ENCODE assay signal across 17 cellular contexts in genomic region chr3:115401298-115401697, GRCh38.
DNase-seq lines count a peak whose midpoint lies in the region; ATAC-seq and TF ChIP-seq lines count a peak whose summit lies in the region.
"Had no signal": no experiment of that assay in that cellular context is flagged by ENCODE, and none has a peak within 500 bp of the region (broad histone marks: within the 10 kb centered on the region; RNA-seq: fewer than 3 reads in every experiment).

No MANE protein-coding gene starts in this region.

- H3K4me1 ChIP-seq in GM23338 (ENCODE audit: insufficient read depth) (peaks cover 45% of the 10 kb centered on the region), right atrium auricular region (no peaks in the 10 kb centered on the region), thoracic aorta (ENCODE audit: control insufficient read depth in 1 of 2, low read depth in 2 of 2) (peaks cover 8 to 27% of the 10 kb centered on the region in 2 donors)
- H3K4me1 ChIP-seq: psoas muscle had no signal

- H3K36me3 Mint-ChIP-seq in GM23338 (ENCODE audit: low read depth), result no peaks in the 10 kb centered on the region

- H3K4me2 ChIP-seq in GM23338, result no peak overlapping the region
- H3K4me2 ChIP-seq: PC-9 had no signal

- no peak for ATAC-seq in GM23338
- peak; percentile 87 for ATAC-seq in thoracic aorta (ENCODE audit: insufficient number of reproducible peaks, low FRiP score, low read depth)
- ATAC-seq: activated CD8-positive, alpha-beta T cell treated with anti-CD3 and anti-CD28 coated beads for 36 hours; psoas muscle had no signal

- H3K9me2 ChIP-seq in GM23338 (ENCODE audit: insufficient read depth), result no peaks in the 10 kb centered on the region; the same call in 1 of the 2 replicates

- TF ChIP-seq CTCF in GM23338 (conservative IDR thresholded peaks at IDR 0.05; ENCODE audit: low read depth in 2 of 2), result no peak
- no peak for TF ChIP-seq CTCF in right atrium auricular region (IDR thresholded peaks at IDR 0.05)
- no peak for TF ChIP-seq CTCF in thoracic aorta (IDR thresholded peaks at IDR 0.05)
- TF ChIP-seq CTCF in GM13976 (IDR thresholded peaks at IDR 0.05; ENCODE audit: borderline replicate concordance, control extremely low read depth, extremely low read depth, insufficient read depth, missing control alignments), result no peak

- H3K27ac ChIP-seq in GM23338 (ENCODE audit: low read depth) (no peak overlapping the region), right atrium auricular region (peak overlapping the region; percentile 23 to 71), thoracic aorta (peak overlapping the region; percentile 88 to 90)
- H3K27ac ChIP-seq: dorsolateral prefrontal cortex, PC-9, psoas muscle had no signal

- H3K27ac Mint-ChIP-seq in GM23338, result 0 out of 2 replicates have a peak overlapping the region, but pooled peaks have one; percentile 25
- H3K27ac Mint-ChIP-seq: activated CD8-positive, alpha-beta T cell treated with anti-CD3 and anti-CD28 coated beads for 36 hours; activated naive CD4-positive, alpha-beta T cell treated with anti-CD3 and anti-CD28 coated beads for 36 hours had no signal

- H3K27me3 ChIP-seq in GM23338 (ENCODE audit: insufficient read depth) (no peaks in the 10 kb centered on the region), right atrium auricular region (no peaks in the 10 kb centered on the region), thoracic aorta (replicated peaks; ENCODE audit: insufficient read depth) (no peaks in the 10 kb centered on the region)
- H3K27me3 ChIP-seq: dorsolateral prefrontal cortex had no signal

- H3K9me3 ChIP-seq in right atrium auricular region (no peaks in the 10 kb centered on the region), thoracic aorta (no peaks in the 10 kb centered on the region)
- H3K9me3 ChIP-seq: psoas muscle had no signal

- H3K4me1 Mint-ChIP-seq in GM23338, result peaks cover 44% of the 10 kb centered on the region

- H3F3A ChIP-seq in GM23338 (replicated peaks; ENCODE audit: low read depth), result no peaks in the 10 kb centered on the region

- H3K4me3 ChIP-seq in GM23338 (no peak overlapping the region), right atrium auricular region (no peak overlapping the region), thoracic aorta (peak overlapping the region; percentile 20)
- H3K4me3 ChIP-seq: dorsolateral prefrontal cortex, PC-9, psoas muscle had no signal

- no peak overlapping the region for H2AFZ ChIP-seq in GM23338
- H2AFZ ChIP-seq: PC-9 had no signal

- H4K20me1 ChIP-seq in GM23338 (replicated peaks; ENCODE audit: insufficient read depth), result no peaks in the 10 kb centered on the region

- no peaks in the 10 kb centered on the region for H3K9me3 Mint-ChIP-seq in GM23338
- H3K9me3 Mint-ChIP-seq: activated CD8-positive, alpha-beta T cell treated with anti-CD3 and anti-CD28 coated beads for 36 hours; activated naive CD4-positive, alpha-beta T cell treated with anti-CD3 and anti-CD28 coated beads for 36 hours had no signal

- in situ Hi-C loops in GM13976 (cut with MboI; ENCODE audit: low sequenced_read_pairs, unreplicated experiment), result no loop called here

- no peaks in the 10 kb centered on the region for H3K27me3 Mint-ChIP-seq in GM23338 (ENCODE audit: insufficient read depth, low read depth, poor library complexity)

- no peak for DNase-seq in GM23338 (ENCODE audit: low spot score)
- peak; percentile 88 for DNase-seq in astrocyte of the hippocampus (ENCODE audit: low read depth, low spot score)
- DNase-seq in right atrium auricular region (ENCODE audit: low spot score), result no peak
- DNase-seq in thoracic aorta (ENCODE audit: low spot score), result peak; percentile 15
- DNase-seq in NCI-H526 treated with DMSO at 0.1 percent for 48 hours (lab: John Stamatoyannopoulos, UW), result no peak
- DNase-seq in GM13976 (ENCODE audit: low spot score), result no peak
- no peak for DNase-seq in MV-4-11 (lab: John Stamatoyannopoulos, UW)
- DNase-seq: activated CD8-positive, alpha-beta T cell treated with anti-CD3 and anti-CD28 coated beads for 36 hours; activated naive CD4-positive, alpha-beta T cell treated with anti-CD3 and anti-CD28 coated beads for 36 hours; Calu3; dorsolateral prefrontal cortex; glutamatergic neuron; NCI-H1048; NCI-H446; PC-9; psoas muscle; T-helper 9 cell had no signal

- no peak overlapping the region for H3K4me3 Mint-ChIP-seq in GM23338
- H3K4me3 Mint-ChIP-seq: activated CD8-positive, alpha-beta T cell treated with anti-CD3 and anti-CD28 coated beads for 36 hours; activated naive CD4-positive, alpha-beta T cell treated with anti-CD3 and anti-CD28 coated beads for 36 hours had no signal

- no peaks in the 10 kb centered on the region for H3K79me2 ChIP-seq in GM23338 (replicated peaks; ENCODE audit: insufficient read depth)

- no peaks in the 10 kb centered on the region for H3K36me3 ChIP-seq in GM23338 (ENCODE audit: insufficient read depth)
- H3K36me3 ChIP-seq in right atrium auricular region, result no peaks in the 10 kb centered on the region
- no peaks in the 10 kb centered on the region for H3K36me3 ChIP-seq in thoracic aorta

TF ChIP-seq in GM23338, 12 proteins besides CTCF, POLR2A, EP300 and RAD21 (continues in another document):
- TF ChIP-seq STAT1 (IDR thresholded peaks at IDR 0.05; ENCODE audit: unreplicated experiment) (no peak), EZH2 (IDR thresholded peaks at IDR 0.05; ENCODE audit: low read depth, unreplicated experiment) (no peak), REST (IDR thresholded peaks at IDR 0.05; ENCODE audit: unreplicated experiment) (no peak), NANOG (IDR thresholded peaks at IDR 0.05; ENCODE audit: borderline replicate concordance) (no peak), JUNB (IDR thresholded peaks at IDR 0.05; ENCODE audit: unreplicated experiment) (no peak), ZNF331 (CRISPR knock-in tag; IDR thresholded peaks at IDR 0.05; ENCODE audit: low read depth) (no peak), ETS1 (IDR thresholded peaks at IDR 0.05) (no peak), POLR2AphosphoS5 (IDR thresholded peaks at IDR 0.05; ENCODE audit: low read depth) (no peak), CREB1 (CRISPR knock-in tag; IDR thresholded peaks at IDR 0.05; ENCODE audit: low read depth) (no peak)

Comparison
In these comparisons a context has a peak if more than half of its experiments do, and no peak if none do; other contexts are left out.
1. DNase-seq: peak in astrocyte of the hippocampus (single experiment) and thoracic aorta (single experiment); none in GM23338 (single experiment), right atrium auricular region (single experiment), NCI-H526 treated with DMSO at 0.1 percent for 48 hours (single experiment), GM13976 (single experiment) and MV-4-11 (single experiment).